ENCODE assay signal across 16 cellular contexts in genomic region chr1:119783354-119784126, GRCh38. TPM values are rescaled to one million over a fixed set of nuclear protein-coding genes. Genes with fewer than 3 reads are reported as not detected.
DNase-seq lines count a peak whose midpoint lies in the region; ATAC-seq and TF ChIP-seq lines count a peak whose summit lies in the region.
"Had no signal": no experiment of that assay in that cellular context is flagged by ENCODE, and none has a peak within 500 bp of the region (broad histone marks: within the 10 kb centered on the region; RNA-seq: fewer than 3 reads in every experiment).

No MANE protein-coding gene starts in this region.

- BruUV-seq in PC-9 (replicated peaks; lab: Mats Ljungman, UMichigan): no TSS peak

- H3K36me3 ChIP-seq in PC-9 (ENCODE audit: low read depth): no peaks in the 10 kb centered on the region
- H3K36me3 ChIP-seq: SJSA1 had no signal

- peaks cover 96% of the 10 kb centered on the region for H3K4me1 ChIP-seq in PC-9 (replicated peaks; ENCODE audit: insufficient read depth)

- POLR2A ChIA-PET in PC-9 (lab: Charles Lee; ENCODE audit: unreplicated experiment): no interaction called here

- no peaks in the 10 kb centered on the region for H3K79me2 ChIP-seq in PC-9 (ENCODE audit: low read depth)

- peak overlapping the region; percentile 9 for H3K27ac Mint-ChIP-seq in activated naive CD8-positive, alpha-beta T cell treated with anti-CD3 and anti-CD28 coated beads, Interleukin-2, amount 50 U/mL, for 24 hours
- H3K27ac Mint-ChIP-seq in activated naive CD8-positive, alpha-beta T cell treated with anti-CD3 and anti-CD28 coated beads for 36 hours: no peak overlapping the region
- H3K27ac Mint-ChIP-seq: memory B cell had no signal

- no peak overlapping the region for H2AFZ ChIP-seq in PC-9

- no peaks in the 10 kb centered on the region for H3K9me3 Mint-ChIP-seq in activated naive CD8-positive, alpha-beta T cell treated with anti-CD3 and anti-CD28 coated beads, Interleukin-2, amount 50 U/mL, for 24 hours
- H3K9me3 Mint-ChIP-seq in activated naive CD8-positive, alpha-beta T cell treated with anti-CD3 and anti-CD28 coated beads for 36 hours: no peaks in the 10 kb centered on the region
- H3K9me3 Mint-ChIP-seq: activated T-cell treated with anti-CD3 and anti-CD28 coated beads, Interleukin-2, amount 50 U/mL, for 4 hours; memory B cell had no signal

- H3K4me1 Mint-ChIP-seq in activated naive CD8-positive, alpha-beta T cell treated with anti-CD3 and anti-CD28 coated beads, Interleukin-2, amount 50 U/mL, for 24 hours: peaks cover 20% of the 10 kb centered on the region
- peaks cover 21% of the 10 kb centered on the region for H3K4me1 Mint-ChIP-seq in activated naive CD8-positive, alpha-beta T cell treated with anti-CD3 and anti-CD28 coated beads for 36 hours
- H3K4me1 Mint-ChIP-seq: memory B cell had no signal

- peak overlapping the region; percentile 35 for H3K27ac ChIP-seq in PC-9
- H3K27ac ChIP-seq: SJSA1 had no signal

- peak overlapping the region; percentile 71 for H3K4me2 ChIP-seq in PC-9

- no peak for TF ChIP-seq CTCF in PC-9 (conservative IDR thresholded peaks at IDR 0.05)
- no peak for TF ChIP-seq CTCF in epithelial cell of esophagus (IDR thresholded peaks at IDR 0.05; ENCODE audit: insufficient read depth, low read depth, low read length, missing control alignments)

- H4K20me1 ChIP-seq in PC-9 (ENCODE audit: insufficient read depth): no peaks in the 10 kb centered on the region

- no peaks in the 10 kb centered on the region for H3K9me2 ChIP-seq in PC-9 (ENCODE audit: insufficient read depth)

- intact Hi-C loops in PC-9 (cut with micrococcal nuclease; ENCODE audit: unreplicated experiment): no loop called here
- intact Hi-C loops in posterior vena cava (cut with DNase I): no loop called here

- no peak overlapping the region for H3K4me3 Mint-ChIP-seq in activated naive CD8-positive, alpha-beta T cell treated with anti-CD3 and anti-CD28 coated beads, Interleukin-2, amount 50 U/mL, for 24 hours
- no peak overlapping the region for H3K4me3 Mint-ChIP-seq in activated naive CD8-positive, alpha-beta T cell treated with anti-CD3 and anti-CD28 coated beads for 36 hours
- H3K4me3 Mint-ChIP-seq: activated T-cell treated with anti-CD3 and anti-CD28 coated beads, Interleukin-2, amount 50 U/mL, for 4 hours; memory B cell had no signal

- DNase-seq in activated naive CD8-positive, alpha-beta T cell treated with anti-CD3 and anti-CD28 coated beads, Interleukin-2, amount 50 U/mL, for 24 hours: no peak
- no peak for DNase-seq in activated naive CD8-positive, alpha-beta T cell treated with anti-CD3 and anti-CD28 coated beads for 36 hours
- DNase-seq in PC-9: peak in 1 of 2 experiments; percentile 45
- DNase-seq in epithelial cell of esophagus (ENCODE audit: low read depth): peak; percentile 26
- DNase-seq in renal cortical epithelial cell (ENCODE audit: low read depth): peak; percentile 60
- DNase-seq in activated CD4-positive, alpha-beta T cell treated with anti-CD3 and anti-CD28 coated beads for 4 hours: no peak
- no peak for DNase-seq in posterior vena cava (ENCODE audit: low spot score)
- DNase-seq: activated T-cell treated with anti-CD3 and anti-CD28 coated beads, Interleukin-2, amount 50 U/mL, for 4 hours; MM.1S; NCI-H446 treated with DMSO at 0.1 percent for 48 hours had no signal

- ATAC-seq in activated naive CD8-positive, alpha-beta T cell treated with anti-CD3 and anti-CD28 coated beads, Interleukin-2, amount 50 U/mL, for 24 hours: peak; percentile 42
- ATAC-seq in HG03469 (IDR thresholded peaks at IDR 0.05; ENCODE audit: unreplicated experiment): no peak

- no peaks in the 10 kb centered on the region for H3K36me3 Mint-ChIP-seq in activated naive CD8-positive, alpha-beta T cell treated with anti-CD3 and anti-CD28 coated beads, Interleukin-2, amount 50 U/mL, for 24 hours (ENCODE audit: low read depth)
- H3K36me3 Mint-ChIP-seq in activated naive CD8-positive, alpha-beta T cell treated with anti-CD3 and anti-CD28 coated beads for 36 hours: no peaks in the 10 kb centered on the region
- H3K36me3 Mint-ChIP-seq: memory B cell had no signal

- peaks cover 84% of the 10 kb centered on the region for H3F3A ChIP-seq in PC-9 (ENCODE audit: insufficient read depth, low read depth)

- H3K4me3 ChIP-seq in PC-9 (no peak overlapping the region), epithelial cell of esophagus (ENCODE audit: low read length) (no peak overlapping the region)
- H3K4me3 ChIP-seq: SJSA1 had no signal

- peaks cover 4% of the 10 kb centered on the region for H3K27me3 Mint-ChIP-seq in activated naive CD8-positive, alpha-beta T cell treated with anti-CD3 and anti-CD28 coated beads, Interleukin-2, amount 50 U/mL, for 24 hours
- peaks cover 27% of the 10 kb centered on the region for H3K27me3 Mint-ChIP-seq in activated naive CD8-positive, alpha-beta T cell treated with anti-CD3 and anti-CD28 coated beads for 36 hours

- no peaks in the 10 kb centered on the region for H3K27me3 ChIP-seq in PC-9 (ENCODE audit: insufficient read depth, low read depth)
- H3K27me3 ChIP-seq: SJSA1 had no signal

- CTCF ChIA-PET in PC-9 (lab: Charles Lee): no interaction called here

- no peaks in the 10 kb centered on the region for H3K9me3 ChIP-seq in PC-9 (ENCODE audit: insufficient read depth, low read depth)
- H3K9me3 ChIP-seq: SJSA1 had no signal

RNA-seq across cellular contexts. Expression of gene HMGCS2, which starts 14.8 kb away (rescaled TPM):
- total RNA-seq in activated naive CD8-positive, alpha-beta T cell treated with anti-CD3 and anti-CD28 coated beads for 36 hours: not detected
- not detected in 2 replicates for total RNA-seq in PC-9 (2021)
- not detected in 2 replicates for total RNA-seq in renal cortical epithelial cell
- not detected for total RNA-seq in posterior vena cava
- total RNA-seq: A673, endothelial cell of umbilical vein, osteoblast, SJSA1 had no signal

RNA-seq across cellular contexts. Expression of gene REG4, which starts 27.7 kb away (rescaled TPM):
- 10 to 100 TPM; 10.2 to 12.3 TPM for total RNA-seq in activated naive CD8-positive, alpha-beta T cell treated with anti-CD3 and anti-CD28 coated beads for 36 hours
- total RNA-seq in PC-9 (2021) (not detected in 2 replicates), renal cortical epithelial cell (not detected in 2 replicates), posterior vena cava (not detected)
- total RNA-seq: A673, endothelial cell of umbilical vein, osteoblast, SJSA1 had no signal

Comparison
In these comparisons a context has a peak if more than half of its experiments do, and no peak if none do; other contexts are left out.
1. DNase-seq: peak in epithelial cell of esophagus (single experiment) and renal cortical epithelial cell (single experiment); none in activated naive CD8-positive, alpha-beta T cell treated with anti-CD3 and anti-CD28 coated beads, Interleukin-2, amount 50 U/mL, for 24 hours (single experiment), activated naive CD8-positive, alpha-beta T cell treated with anti-CD3 and anti-CD28 coated beads for 36 hours (single experiment), activated CD4-positive, alpha-beta T cell treated with anti-CD3 and anti-CD28 coated beads for 4 hours (0 of 2) and posterior vena cava (single experiment).
2. RNA of gene REG4, which starts 27.7 kb away (total RNA-seq): 10.2 to 12.3 TPM in activated naive CD8-positive, alpha-beta T cell treated with anti-CD3 and anti-CD28 coated beads for 36 hours; not detected in PC-9, not detected in renal cortical epithelial cell and not detected in posterior vena cava; every median in the first group is over 10 times any median in the second.